ENCODE assay signal across 15 cellular contexts in the genomic region with DNA sequence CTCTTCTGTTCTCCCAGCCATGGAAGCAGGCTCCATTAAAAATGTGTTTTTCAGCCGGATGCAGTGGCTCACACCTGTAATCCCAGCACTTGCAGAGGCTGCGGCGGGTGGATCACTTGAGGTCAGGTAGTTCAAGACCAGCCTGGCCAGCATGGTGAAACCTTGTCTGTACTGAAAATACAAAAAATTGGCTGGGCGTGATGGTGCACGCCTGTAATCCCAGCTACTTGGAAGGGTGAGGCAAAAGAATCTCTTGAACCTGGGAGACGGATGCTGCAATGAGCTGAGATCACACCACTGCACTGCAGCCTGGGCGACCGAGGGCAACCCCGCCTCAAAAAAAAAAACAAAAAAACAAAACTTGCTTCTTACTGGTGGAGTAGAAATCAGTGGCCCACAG.
"Had no signal": no experiment of that assay in that cellular context is flagged by ENCODE, and none has a peak within 500 bp of the region (broad histone marks: within the 10 kb centered on the region; RNA-seq: fewer than 3 reads in every experiment).

No MANE protein-coding gene starts in this region.

- DNase-seq: activated B cell treated with CpG ODN at 0.5 μM for 24 hours; activated CD4-positive, alpha-beta T cell treated with anti-CD3 and anti-CD28 coated beads for 4 hours; activated CD8-positive, alpha-beta T cell treated with anti-CD3 and anti-CD28 coated beads, Interleukin-2, amount 10 ng/mL, durations not matched to agents 7 days and 5 days; activated naive CD4-positive, alpha-beta T cell treated with anti-CD3 and anti-CD28 coated beads, Interleukin-2, amount 10 ng/mL, durations not matched to agents 7 days and 5 days; activated naive CD8-positive, alpha-beta T cell treated with anti-CD3 and anti-CD28 coated beads, Interleukin-2, amount 50 U/mL, for 24 hours; activated T-cell treated with anti-CD3 and anti-CD28 coated beads, Interleukin-2, amount 50 U/mL, for 24 hours; anterior cingulate cortex; central memory CD4-positive, alpha-beta T cell; dorsolateral prefrontal cortex; naive B cell; spleen; stimulated activated naive CD4-positive, alpha-beta T cell treated with Interleukin-2 at 50 U/mL for 16 hours; SW 1271; trophoblast cell had no signal

- H3K27me3 ChIP-seq: dorsolateral prefrontal cortex, spleen had no signal

- H3K4me1 ChIP-seq: spleen had no signal

- H3K4me3 ChIP-seq: dorsolateral prefrontal cortex, spleen had no signal

- ATAC-seq: activated CD8-positive, alpha-beta T cell treated with anti-CD3 and anti-CD28 coated beads, Interleukin-2, amount 10 ng/mL, durations not matched to agents 7 days and 5 days; activated naive CD8-positive, alpha-beta T cell treated with anti-CD3 and anti-CD28 coated beads, Interleukin-2, amount 50 U/mL, for 24 hours; sciatic nerve had no signal

- H3K27ac ChIP-seq: dorsolateral prefrontal cortex had no signal

- H3K9me3 ChIP-seq: spleen had no signal
